16 cellular contexts compared by ENCODE assay signal in genomic region chrX:129845616-129846190, GRCh38. TPM values are rescaled to one million over a fixed set of nuclear protein-coding genes. Genes with fewer than 3 reads are reported as not detected.
A peak's percentile ranks its signal among the peaks of the same experiment; 100 is the strongest.
DNase-seq lines count a peak whose midpoint lies in the region; FAIRE-seq and TF ChIP-seq lines count a peak whose summit lies in the region.
"Had no signal": no experiment of that assay in that cellular context is flagged by ENCODE, and none has a peak within 500 bp of the region (broad histone marks: within the 10 kb centered on the region; RNA-seq: fewer than 3 reads in every experiment).

No MANE protein-coding gene starts in this region.

- no peaks in the 10 kb centered on the region for H3K27me3 Mint-ChIP-seq in Calu3 (ENCODE audit: unreplicated experiment)

- BruUV-seq in Calu3 (replicated peaks; lab: Mats Ljungman, UMichigan) = no TSS peak

- CTCF ChIA-PET in Calu3 (lab: Charles Lee) = no interaction called here

- TF ChIP-seq CTCF in Calu3 (IDR thresholded peaks at IDR 0.05; ENCODE audit: unreplicated experiment) (no peak), colonic mucosa (IDR thresholded peaks at IDR 0.05) (no peak)

- WGBS in small intestine, 3 donors = 31 to 67% (median 41%) methylated on average over 4 of the region's 4 CpGs

- no peaks in the 10 kb centered on the region for H3K9me3 ChIP-seq in small intestine (ENCODE audit: control insufficient read depth, low read depth)
- H3K9me3 ChIP-seq in SJCRH30 (replicated peaks) = no peaks in the 10 kb centered on the region
- no peaks in the 10 kb centered on the region for H3K9me3 ChIP-seq in colonic mucosa

- H3K4me3 ChIP-seq in small intestine (ENCODE audit: low read depth in 1 of 2, low read length in 2 of 2) (no peak overlapping the region), SJCRH30 (no peak overlapping the region), colonic mucosa (no peak overlapping the region)
- H3K4me3 ChIP-seq: BLaER1, SK-N-MC had no signal

- H3K36me3 ChIP-seq in small intestine (ENCODE audit: control insufficient read depth in 2 of 2, insufficient read depth in 2 of 2, low read length in 2 of 2) = no peaks in the 10 kb centered on the region
- no peaks in the 10 kb centered on the region for H3K36me3 ChIP-seq in SJCRH30
- no peaks in the 10 kb centered on the region for H3K36me3 ChIP-seq in colonic mucosa

- peak; percentile 43 for DNase-seq in Calu3
- DNase-seq in NCI-H460 (ENCODE audit: extremely low read depth, low read depth) = peak; percentile 26
- no peak for DNase-seq in epithelial cell of prostate (ENCODE audit: low read depth, low spot score)
- DNase-seq in small intestine = peak; percentile 39
- no peak for DNase-seq in stimulated activated CD4-positive, alpha-beta T cell treated with anti-CD3 and anti-CD28 coated beads, Interleukin-4, amount 100 ng/mL, for 1 hour
- DNase-seq in SJCRH30 = no peak
- no peak for DNase-seq in colonic mucosa
- DNase-seq: H9, IMR-90, MV-4-11, NCI-H1417 treated with DMSO at 0.1 percent for 48 hours, NCI-H2029 treated with DMSO at 0.1 percent for 48 hours, NCI-H526 treated with DMSO at 0.1 percent for 48 hours had no signal

- no peak overlapping the region for H3K9ac ChIP-seq in colonic mucosa (ENCODE audit: low read depth in 2 of 2, low read length in 2 of 2)
- H3K9ac ChIP-seq: BLaER1 had no signal

- H3K4me3 Mint-ChIP-seq in Calu3 (ENCODE audit: low read depth, unreplicated experiment) = no peak overlapping the region
- H3K4me3 Mint-ChIP-seq: H9 had no signal

- peaks cover 26% of the 10 kb centered on the region for H3K36me3 Mint-ChIP-seq in Calu3 (ENCODE audit: insufficient read depth, unreplicated experiment)

- H3K27ac ChIP-seq in epithelial cell of prostate (peak overlapping the region; percentile 27), small intestine (ENCODE audit: low read depth in 1 of 2, low read length in 1 of 2) (no peak overlapping the region), SJCRH30 (no peak overlapping the region), colonic mucosa (no peak overlapping the region)
- H3K27ac ChIP-seq: BLaER1, SK-N-MC had no signal

- FAIRE-seq in small intestine (lab: Jason Lieb, UNC) = no peak
- FAIRE-seq: GM12891 had no signal

- H3K4me1 ChIP-seq in small intestine (ENCODE audit: control insufficient read depth in 2 of 2, insufficient read depth in 1 of 2, low read depth in 1 of 2, low read length in 1 of 2) (no peaks in the 10 kb centered on the region), SJCRH30 (no peaks in the 10 kb centered on the region), colonic mucosa (no peaks in the 10 kb centered on the region)

- peak overlapping the region; percentile 82 for H3K27ac Mint-ChIP-seq in Calu3 (ENCODE audit: unreplicated experiment)
- H3K27ac Mint-ChIP-seq: H9 had no signal

- no peaks in the 10 kb centered on the region for H3K9me3 Mint-ChIP-seq in Calu3 (ENCODE audit: low read depth, unreplicated experiment)

- intact Hi-C loops in Calu3 (cut with micrococcal nuclease; ENCODE audit: unreplicated experiment) = no loop called here
- intact Hi-C loops in colonic mucosa (cut with DNase I) = loop anchor here (10.0 kb wide), 1 partner anchor 219 kb away; no protein-coding TSS in a partner anchor

- H3K27me3 ChIP-seq in small intestine (ENCODE audit: control insufficient read depth in 2 of 2, insufficient read depth in 2 of 2, low read length in 2 of 2) = no peaks in the 10 kb centered on the region
- no peaks in the 10 kb centered on the region for H3K27me3 ChIP-seq in SJCRH30
- no peaks in the 10 kb centered on the region for H3K27me3 ChIP-seq in colonic mucosa

- H3K4me1 Mint-ChIP-seq in Calu3 (ENCODE audit: low read depth, unreplicated experiment) = peaks cover 38% of the 10 kb centered on the region

RNA-seq across cellular contexts. Expression of gene ZDHHC9, which starts 2.0 kb away (rescaled TPM):
- total RNA-seq in Calu3 (2022) (60.8 and 66.6 TPM in 2 replicates), colonic mucosa (10 to 100 TPM; 39.5 to 41.5 TPM)
- 48.7 and 49.6 TPM in 2 replicates for total RNA-seq in NCI-H460 (2014; rRNA removed; shearing (Covaris generic))
- 20.0 and 32.8 TPM in 2 replicates for polyA plus RNA-seq in NCI-H460 (2014; cell fraction: nucleus; rRNA removed)
- 10 to 100 TPM; 17.2 to 29.0 (median 17.8) TPM for polyA plus RNA-seq in small intestine
- total RNA-seq in SJCRH30 (2014; rRNA removed; shearing (Covaris generic)) = 30.6 and 31.1 TPM in 2 replicates

Comparison
In these comparisons a context has a peak if more than half of its experiments do, and no peak if none do; other contexts are left out.
1. DNase-seq: peak in Calu3 (single experiment), NCI-H460 (single experiment) and small intestine (single experiment); none in epithelial cell of prostate (single experiment), stimulated activated CD4-positive, alpha-beta T cell treated with anti-CD3 and anti-CD28 coated beads, Interleukin-4, amount 100 ng/mL, for 1 hour (single experiment), SJCRH30 (0 of 2) and colonic mucosa (single experiment).